Comparison of ENCODE assay signal across 20 cellular contexts in the genomic region with DNA sequence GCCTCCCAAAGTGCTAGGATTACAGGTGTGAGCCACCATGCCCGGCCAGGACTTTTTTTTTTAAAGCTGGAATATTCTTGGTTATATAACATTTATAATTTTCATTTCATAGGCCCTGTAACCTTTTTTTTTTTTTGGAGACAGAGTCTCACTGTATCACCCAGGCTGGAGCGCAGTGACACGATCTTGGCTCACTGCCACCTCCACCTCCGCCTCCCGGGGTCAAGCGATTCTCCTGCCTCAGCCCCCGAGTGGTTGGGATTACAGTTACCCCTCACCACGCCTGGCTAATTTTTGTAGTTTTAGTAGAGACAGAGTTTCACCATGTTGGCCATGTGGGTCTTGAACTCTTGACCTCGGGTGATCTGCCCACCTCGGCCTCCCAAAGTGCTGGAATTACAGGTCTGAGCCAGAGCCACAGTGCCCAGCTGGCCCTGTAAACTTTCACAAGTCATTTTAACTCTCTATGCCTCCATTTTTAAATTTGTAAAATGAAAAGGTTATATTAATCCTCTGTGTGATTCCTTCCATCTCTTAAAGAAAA. TPM values are rescaled to one million over a fixed set of nuclear protein-coding genes. Genes with fewer than 3 reads are reported as not detected.
DNase-seq lines count a peak whose midpoint lies in the region; ATAC-seq and TF ChIP-seq lines count a peak whose summit lies in the region.
"Had no signal": no experiment of that assay in that cellular context is flagged by ENCODE, and none has a peak within 500 bp of the region (broad histone marks: within the 10 kb centered on the region; RNA-seq: fewer than 3 reads in every experiment).

No MANE protein-coding gene starts in this region.

- H3K4me1 ChIP-seq in adrenal gland (replicated peaks in 1 of 2) (peaks cover 25 to 31% of the 10 kb centered on the region in 2 donors), heart left ventricle (peaks cover 0 to 52% (median 23%) of the 10 kb centered on the region in 12 donors), gastrocnemius medialis (peaks cover 45 to 52% of the 10 kb centered on the region in 2 donors)
- H3K4me1 ChIP-seq: BLaER1 had no signal

- no peaks in the 10 kb centered on the region for H3K9me3 ChIP-seq in adrenal gland (replicated peaks in 1 of 3)
- no peaks in the 10 kb centered on the region for H3K9me3 ChIP-seq in heart left ventricle
- no peaks in the 10 kb centered on the region for H3K9me3 ChIP-seq in gastrocnemius medialis
- H3K9me3 ChIP-seq: MG63 had no signal

- peaks cover 21% of the 10 kb centered on the region for H3K4me1 Mint-ChIP-seq in activated T-cell treated with anti-CD3 and anti-CD28 coated beads, Interleukin-2, amount 50 U/mL, for 24 hours (ENCODE audit: low read depth)
- H3K4me1 Mint-ChIP-seq: GM23338 had no signal

- no peaks in the 10 kb centered on the region for H3K36me3 ChIP-seq in adrenal gland (replicated peaks in 1 of 2)
- H3K36me3 ChIP-seq in heart left ventricle = no peaks in the 10 kb centered on the region
- no peaks in the 10 kb centered on the region for H3K36me3 ChIP-seq in gastrocnemius medialis
- H3K36me3 ChIP-seq: HAP-1, MG63 had no signal

- H3K4me3 ChIP-seq in adrenal gland (no peak overlapping the region), heart left ventricle (no peak overlapping the region), gastrocnemius medialis (no peak overlapping the region)
- H3K4me3 ChIP-seq: BLaER1, GM23338, HAP-1, MG63 had no signal

- in situ Hi-C loops in gastrocnemius medialis (cut with MboI; ENCODE audit: low sequenced_read_pairs in 4 of 4) = no loop called here

- H3K27ac ChIP-seq in adrenal gland (peak overlapping the region in 3 of 5 donors; percentile 39 to 63 (median 52)), heart left ventricle (peak overlapping the region in 10 of 12 donors; percentile 20 to 73 (median 58)), gastrocnemius medialis (peak overlapping the region; percentile 82 to 91 (median 89))
- H3K27ac ChIP-seq: BLaER1 had no signal

- no peak for TF ChIP-seq CTCF in adrenal gland (IDR thresholded peaks at IDR 0.05)
- no peak for TF ChIP-seq CTCF in heart left ventricle (IDR thresholded peaks at IDR 0.05)
- no peak for TF ChIP-seq CTCF in gastrocnemius medialis (IDR thresholded peaks at IDR 0.05 in 4 of 5, conservative IDR thresholded peaks at IDR 0.05 in 1 of 5)

- no peaks in the 10 kb centered on the region for H3K9me3 Mint-ChIP-seq in activated T-cell treated with anti-CD3 and anti-CD28 coated beads, Interleukin-2, amount 50 U/mL, for 24 hours
- H3K9me3 Mint-ChIP-seq: CD4-positive, alpha-beta T cell had no signal

- peak in 6 of 7 donors; percentile 24 to 70 (median 51) for DNase-seq in adrenal gland
- DNase-seq in heart left ventricle = peak in 3 of 5 donors; percentile 29 to 51 (median 45)
- peak; percentile 64 for DNase-seq in left lobe of liver (ENCODE audit: low spot score)
- DNase-seq in gastrocnemius medialis = peak in 1 of 2 donors; percentile 40
- no peak for DNase-seq in NCI-H187 (lab: John Stamatoyannopoulos, UW)
- no peak for DNase-seq in stimulated activated CD4-positive, alpha-beta T cell treated with anti-CD3 and anti-CD28 coated beads, Interleukin-2, amount 100 ng/mL, for 48 hours
- DNase-seq in activated T-cell treated with anti-CD3 and anti-CD28 coated beads, Interleukin-2, amount 50 U/mL, for 24 hours = no peak
- DNase-seq: CD4-positive, alpha-beta T cell; COR-L47; DMS79 treated with DMSO at 0.1 percent for 48 hours; MG63; NCI-H1417; NCI-H1694 treated with DMSO at 0.1 percent for 48 hours; NCI-H446; NCI-H526 treated with DMSO at 0.1 percent for 48 hours; SHP77 had no signal

- TF ChIP-seq POLR2A in adrenal gland (IDR thresholded peaks at IDR 0.05) (no peak), heart left ventricle (IDR thresholded peaks at IDR 0.05) (no peak), gastrocnemius medialis (IDR thresholded peaks at IDR 0.05) (no peak)

- peaks cover 8% of the 10 kb centered on the region for H3K36me3 Mint-ChIP-seq in activated T-cell treated with anti-CD3 and anti-CD28 coated beads, Interleukin-2, amount 50 U/mL, for 24 hours (ENCODE audit: low read depth)

- intact Hi-C loops in adrenal gland (cut with DNase I) = no loop called here
- intact Hi-C loops in heart left ventricle (cut with DNase I) = no loop called here
- intact Hi-C loops in gastrocnemius medialis (cut with DNase I; ENCODE audit: low total_unique reads) = loop anchor here (2.0 kb wide), 1 partner anchor 32 kb away; no protein-coding TSS in a partner anchor

- H3K27me3 Mint-ChIP-seq in activated T-cell treated with anti-CD3 and anti-CD28 coated beads, Interleukin-2, amount 50 U/mL, for 24 hours = no peaks in the 10 kb centered on the region
- H3K27me3 Mint-ChIP-seq: CD4-positive, alpha-beta T cell had no signal

- WGBS in adrenal gland, 4 donors = 52 to 70% (median 62%) methylated on average over 10 of the region's 10 CpGs
- 44 to 60% (median 49%) methylated on average over 10 of the region's 10 CpGs for WGBS in heart left ventricle, 4 donors

- H3K27ac Mint-ChIP-seq in activated T-cell treated with anti-CD3 and anti-CD28 coated beads, Interleukin-2, amount 50 U/mL, for 24 hours = no peak overlapping the region
- H3K27ac Mint-ChIP-seq: CD4-positive, alpha-beta T cell; GM23338 had no signal

- ATAC-seq in heart left ventricle = peak in 2 of 4 donors; percentile 29 to 59
- ATAC-seq in left lobe of liver = peak; percentile 26
- ATAC-seq in gastrocnemius medialis = no peak
- no peak for ATAC-seq in HG03457 (IDR thresholded peaks at IDR 0.05; ENCODE audit: unreplicated experiment)
- ATAC-seq: GM23338 had no signal

- H3K27me3 ChIP-seq in adrenal gland (no peaks in the 10 kb centered on the region), heart left ventricle (no peaks in the 10 kb centered on the region), gastrocnemius medialis (no peaks in the 10 kb centered on the region)
- H3K27me3 ChIP-seq: BLaER1, MG63 had no signal

- no peak overlapping the region for H3K4me3 Mint-ChIP-seq in activated T-cell treated with anti-CD3 and anti-CD28 coated beads, Interleukin-2, amount 50 U/mL, for 24 hours
- H3K4me3 Mint-ChIP-seq: CD4-positive, alpha-beta T cell; GM23338 had no signal

RNA-seq across cellular contexts. Expression of gene ZYG11B, which starts 12.7 kb away (rescaled TPM):
- total RNA-seq in adrenal gland (10 to 100 TPM; 34.7 to 63.5 (median 46.6) TPM), heart left ventricle (10 to 100 TPM; 45.8 to 85.4 (median 72.4) TPM), left lobe of liver (35.5 TPM), gastrocnemius medialis (100 to 1,000 TPM; 136 to 248 (median 194) TPM)
- polyA plus RNA-seq in adrenal gland (10 to 100 TPM in 2 of 3 donors, 1 to 10 TPM in 1; 4.5 to 22.4 (median 11.7) TPM), heart left ventricle (10 to 100 TPM; 16.6 to 28.6 TPM)

RNA-seq across cellular contexts. Expression of gene COA7, which starts 40.8 kb away (rescaled TPM):
- 10 to 100 TPM in 7 of 8 donors, 1 to 10 TPM in 1; 8.1 to 34.5 (median 13.8) TPM for total RNA-seq in adrenal gland
- polyA plus RNA-seq in adrenal gland = 10 to 100 TPM in 1 of 3 donors, 1 to 10 TPM in 2; 3.1 to 18.0 (median 4.3) TPM
- total RNA-seq in heart left ventricle = 10 to 100 TPM; 10.6 to 19.5 (median 16.3) TPM
- 10 to 100 TPM in 1 of 2 donors, 1 to 10 TPM in 1; 6.4 to 19.3 TPM for polyA plus RNA-seq in heart left ventricle
- 16.9 TPM for total RNA-seq in left lobe of liver
- 10 to 100 TPM; 18.7 to 22.3 (median 20.1) TPM for total RNA-seq in gastrocnemius medialis

Comparison
In these comparisons a context has a peak if more than half of its experiments do, and no peak if none do; other contexts are left out.
1. DNase-seq: peak in adrenal gland (6 of 7), heart left ventricle (3 of 5) and left lobe of liver (single experiment); none in NCI-H187 (0 of 2), stimulated activated CD4-positive, alpha-beta T cell treated with anti-CD3 and anti-CD28 coated beads, Interleukin-2, amount 100 ng/mL, for 48 hours (0 of 2) and activated T-cell treated with anti-CD3 and anti-CD28 coated beads, Interleukin-2, amount 50 U/mL, for 24 hours (single experiment).
2. Peak in every context shown above with its lines, with median percentiles within 50 percentile points of each other: H3K27ac ChIP-seq.